Comparison of ENCODE assay signal across 10 cellular contexts in the genomic region with DNA sequence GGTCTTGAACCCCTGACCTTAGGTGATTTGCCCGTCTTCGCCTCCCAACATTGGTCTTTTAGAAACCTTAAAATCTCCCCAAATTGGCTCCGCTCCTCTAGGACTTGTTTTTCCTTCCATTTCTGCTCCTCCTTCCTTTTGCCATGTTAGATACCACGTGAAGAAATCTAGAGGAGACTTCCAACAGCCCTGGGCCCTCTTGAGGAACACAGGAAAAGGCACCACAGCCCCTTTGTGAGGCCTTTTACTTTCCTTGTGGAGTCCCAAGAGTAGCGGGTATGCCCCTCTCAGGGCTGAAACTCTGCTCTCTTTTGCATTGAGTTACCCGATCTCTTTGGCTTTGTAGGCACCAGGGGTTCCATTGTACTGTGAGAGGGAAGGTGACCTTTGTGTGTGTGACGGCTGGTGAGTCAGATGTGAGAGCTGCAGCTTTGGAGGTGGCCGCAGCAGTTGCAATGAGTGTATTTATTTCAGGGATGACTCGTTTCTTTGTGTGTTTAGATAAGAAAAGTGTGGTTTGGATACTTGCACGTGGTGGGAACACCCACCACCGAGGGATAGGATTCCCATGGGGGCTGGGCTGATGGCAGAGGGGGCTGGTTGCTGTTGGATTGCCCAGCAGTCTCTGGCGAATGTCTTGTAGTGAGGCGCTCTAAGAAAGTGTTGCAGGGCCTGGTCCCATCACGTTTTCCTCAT.
DNase-seq lines count a peak whose midpoint lies in the region; ATAC-seq, FAIRE-seq and TF ChIP-seq lines count a peak whose summit lies in the region.
"Had no signal": no experiment of that assay in that cellular context is flagged by ENCODE, and none has a peak within 500 bp of the region (broad histone marks: within the 10 kb centered on the region; RNA-seq: fewer than 3 reads in every experiment).

No MANE protein-coding gene starts in this region.

- no peaks in the 10 kb centered on the region for H3K9me2 ChIP-seq in hepatocyte (replicated peaks; ENCODE audit: insufficient read depth)

- peak; percentile 87 for FAIRE-seq in urothelium cell line (lab: Jason Lieb, UNC)

- peak overlapping the region; percentile 79 for H3K27ac ChIP-seq in hepatocyte

- no peaks in the 10 kb centered on the region for H3K79me2 ChIP-seq in hepatocyte

- H3K27me3 ChIP-seq in hepatocyte: no peaks in the 10 kb centered on the region

- H3K4me2 ChIP-seq in hepatocyte: no peak overlapping the region

- POLR2A ChIA-PET in T-cell (lab: Charles Lee): no interaction called here

- no peaks in the 10 kb centered on the region for H3K4me1 Mint-ChIP-seq in T-cell
- H3K4me1 Mint-ChIP-seq: activated naive CD4-positive, alpha-beta T cell treated with anti-CD3 and anti-CD28 coated beads, Interleukin-2, amount 50 U/mL, for 24 hours had no signal

- H3K4me3 ChIP-seq in hepatocyte: no peak overlapping the region

- H3K9me3 Mint-ChIP-seq in T-cell: no peaks in the 10 kb centered on the region
- H3K9me3 Mint-ChIP-seq: activated naive CD4-positive, alpha-beta T cell treated with anti-CD3 and anti-CD28 coated beads, Interleukin-2, amount 50 U/mL, for 24 hours had no signal

- peak in 2 of 3 donors; percentile 13 to 14 for DNase-seq in stimulated activated CD4-positive, alpha-beta T cell treated with anti-CD3 and anti-CD28 coated beads, Interleukin-12 subunit alpha, Interleukin-12 subunit beta, amount 100 ng/mL, for 48 hours (ENCODE audit: low read depth in 2 of 3, low spot score in 1 of 3)
- no peak for DNase-seq in stimulated activated CD4-positive, alpha-beta T cell treated with anti-CD3 and anti-CD28 coated beads, Interleukin-4, amount 100 ng/mL, for 1 hour
- DNase-seq in SK-MEL-5 (ENCODE audit: low read depth, low spot score): peak; percentile 26
- peak; percentile 66 for DNase-seq in hepatocyte (ENCODE audit: low spot score)
- peak; percentile 88 for DNase-seq in urothelium cell line (ENCODE audit: low spot score)
- DNase-seq in T-cell: no peak
- no peak for DNase-seq in activated CD4-positive, alpha-beta T cell treated with anti-CD3 and anti-CD28 coated beads, Interleukin-2, amount 50 U/mL, for 1 hour
- DNase-seq: NCI-H82 had no signal

- H3K9me3 ChIP-seq in hepatocyte (ENCODE audit: low read depth): no peaks in the 10 kb centered on the region

- H3K27ac Mint-ChIP-seq in T-cell: no peak overlapping the region
- H3K27ac Mint-ChIP-seq: activated naive CD4-positive, alpha-beta T cell treated with anti-CD3 and anti-CD28 coated beads, Interleukin-2, amount 50 U/mL, for 24 hours had no signal

- ATAC-seq in T-cell (replicated peaks in 1 of 4) (no peak), GM18502 (IDR thresholded peaks at IDR 0.05; ENCODE audit: poor library complexity, unreplicated experiment) (no peak)

- H3K27me3 Mint-ChIP-seq in T-cell: peaks cover 0 to 11% of the 10 kb centered on the region in 2 donors

- no peak for TF ChIP-seq CTCF in hepatocyte (IDR thresholded peaks at IDR 0.05; ENCODE audit: poor library complexity)

- no peak overlapping the region for H3K4me3 Mint-ChIP-seq in T-cell
- H3K4me3 Mint-ChIP-seq: activated naive CD4-positive, alpha-beta T cell treated with anti-CD3 and anti-CD28 coated beads, Interleukin-2, amount 50 U/mL, for 24 hours had no signal

- WGBS in hepatocyte (ENCODE audit: low lambda C conversion rate, missing lambda C conversion rate): 55% methylated on average over 14 of the region's 14 CpGs

- in situ Hi-C loops in SK-MEL-5 (cut with HindIII; ENCODE audit: low pct_unique_long_range_greater_than_20kb, low sequenced_read_pairs): no loop called here

- CTCF ChIA-PET in T-cell (lab: Charles Lee): no interaction called here

- no peaks in the 10 kb centered on the region for H4K20me1 ChIP-seq in hepatocyte (ENCODE audit: insufficient read depth, poor library complexity, severe bottlenecking)

- no peaks in the 10 kb centered on the region for H3K36me3 Mint-ChIP-seq in T-cell
- H3K36me3 Mint-ChIP-seq: activated naive CD4-positive, alpha-beta T cell treated with anti-CD3 and anti-CD28 coated beads, Interleukin-2, amount 50 U/mL, for 24 hours had no signal

- no peaks in the 10 kb centered on the region for H3K36me3 ChIP-seq in hepatocyte (replicated peaks; ENCODE audit: insufficient read depth, low read depth)

- peak overlapping the region; percentile 28 for H2AFZ ChIP-seq in hepatocyte

- H3K4me1 ChIP-seq in hepatocyte (ENCODE audit: insufficient read depth): peaks cover 14% of the 10 kb centered on the region

Comparison
In these comparisons a context has a peak if more than half of its experiments do, and no peak if none do; other contexts are left out.
1. DNase-seq: peak in stimulated activated CD4-positive, alpha-beta T cell treated with anti-CD3 and anti-CD28 coated beads, Interleukin-12 subunit alpha, Interleukin-12 subunit beta, amount 100 ng/mL, for 48 hours (2 of 3), SK-MEL-5 (single experiment), hepatocyte (single experiment) and urothelium cell line (single experiment); none in stimulated activated CD4-positive, alpha-beta T cell treated with anti-CD3 and anti-CD28 coated beads, Interleukin-4, amount 100 ng/mL, for 1 hour (single experiment), T-cell (0 of 34) and activated CD4-positive, alpha-beta T cell treated with anti-CD3 and anti-CD28 coated beads, Interleukin-2, amount 50 U/mL, for 1 hour (single experiment).